In the genomic region with DNA sequence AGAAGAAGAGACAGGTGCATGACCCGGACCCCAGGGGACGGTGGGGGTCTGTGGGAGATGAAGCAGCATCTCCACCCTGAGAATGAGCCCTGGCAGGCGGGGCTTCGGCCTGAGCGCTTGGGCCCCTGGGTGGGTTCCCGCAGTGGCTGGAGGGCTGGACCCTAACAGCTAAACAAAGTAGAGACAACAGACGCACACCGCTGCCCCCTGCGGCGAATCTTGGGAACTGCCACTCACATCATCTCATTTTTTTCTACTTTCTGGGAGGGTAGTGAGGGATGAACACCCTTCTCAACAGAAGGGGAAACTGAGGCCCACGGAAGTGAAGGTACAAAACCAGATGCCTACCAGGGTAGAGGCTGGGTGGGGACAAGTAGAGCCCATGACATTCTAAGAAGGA, we compare ENCODE assay signal across 8 cellular contexts.
DNase-seq lines count a peak whose midpoint lies in the region; ATAC-seq and TF ChIP-seq lines count a peak whose summit lies in the region.

No MANE protein-coding gene starts in this region.

- H4K20me1 ChIP-seq in OCI-LY7 (ENCODE audit: insufficient read depth, low read length), result no peaks in the 10 kb centered on the region

- H3K9me2 ChIP-seq in OCI-LY7 (ENCODE audit: insufficient read depth, low read length), result no peaks in the 10 kb centered on the region

- DNase-seq in OCI-LY7 (ENCODE audit: low spot score), result peak; percentile 42
- DNase-seq in breast epithelium (ENCODE audit: low spot score in 2 of 2), result no peak
- peak in 2 of 3 donors; percentile 40 to 58 for DNase-seq in mucosa of descending colon

- POLR2A ChIA-PET in OCI-LY7 (lab: Charles Lee), result no interaction called here

- ATAC-seq in mucosa of descending colon (no peak), HG02870 (IDR thresholded peaks at IDR 0.05; ENCODE audit: unreplicated experiment) (no peak), HG02840 (IDR thresholded peaks at IDR 0.05; ENCODE audit: low FRiP score, unreplicated experiment) (no peak), GM21367 (IDR thresholded peaks at IDR 0.05; ENCODE audit: unreplicated experiment) (no peak), HG02763 (IDR thresholded peaks at IDR 0.05; ENCODE audit: unreplicated experiment) (no peak)

- H3K79me2 ChIP-seq in OCI-LY7 (ENCODE audit: insufficient read depth, low read depth, low read length), result no peaks in the 10 kb centered on the region

- H3K27ac ChIP-seq in OCI-LY7 (ENCODE audit: low read depth, low read length, poor library complexity, severe bottlenecking), result no peak overlapping the region
- peak overlapping the region; percentile 84 to 88 for H3K27ac ChIP-seq in breast epithelium

- no peak overlapping the region for H2AFZ ChIP-seq in OCI-LY7 (ENCODE audit: low read length)

- H3K4me1 ChIP-seq in OCI-LY7 (ENCODE audit: insufficient read depth, low read length, poor library complexity, severe bottlenecking), result no peaks in the 10 kb centered on the region
- peaks cover 3 to 10% of the 10 kb centered on the region in 2 donors for H3K4me1 ChIP-seq in breast epithelium
- peaks cover 23% of the 10 kb centered on the region for H3K4me1 ChIP-seq in mucosa of descending colon (ENCODE audit: low read depth)

- H3K4me3 ChIP-seq in OCI-LY7 (ENCODE audit: low read depth, low read length, poor library complexity, severe bottlenecking), result no peak overlapping the region
- H3K4me3 ChIP-seq in breast epithelium, result no peak overlapping the region
- no peak overlapping the region for H3K4me3 ChIP-seq in mucosa of descending colon

- intact Hi-C loops in OCI-LY7 (cut with micrococcal nuclease; ENCODE audit: unreplicated experiment) (no loop called here), breast epithelium (cut with DNase I; ENCODE audit: low total_unique reads) (no loop called here), mucosa of descending colon (cut with DNase I, micrococcal nuclease) (no loop called here)

- H3K36me3 ChIP-seq in OCI-LY7 (ENCODE audit: insufficient read depth, low read length), result peaks cover 33% of the 10 kb centered on the region; the same call in 1 of the 2 replicates
- no peaks in the 10 kb centered on the region for H3K36me3 ChIP-seq in breast epithelium
- no peaks in the 10 kb centered on the region for H3K36me3 ChIP-seq in mucosa of descending colon (ENCODE audit: low read depth)

- H3K4me2 ChIP-seq in OCI-LY7 (ENCODE audit: low read length), result no peak overlapping the region

- no peaks in the 10 kb centered on the region for H3K27me3 ChIP-seq in breast epithelium

- H3K9me3 ChIP-seq in OCI-LY7 (ENCODE audit: low read length) (no peaks in the 10 kb centered on the region), breast epithelium (no peaks in the 10 kb centered on the region), mucosa of descending colon (no peaks in the 10 kb centered on the region)

- no peak for TF ChIP-seq POLR2A in breast epithelium (IDR thresholded peaks at IDR 0.05)

- BruUV-seq in OCI-LY7 (replicated peaks; lab: Mats Ljungman, UMichigan), result no TSS peak

- CTCF ChIA-PET in OCI-LY7 (lab: Charles Lee; ENCODE audit: unreplicated experiment), result no interaction called here

- TF ChIP-seq CTCF in GM12872 (IDR thresholded peaks at IDR 0.05; ENCODE audit: insufficient read depth, low read depth, low read length) (peak; percentile 79), OCI-LY7 (conservative IDR thresholded peaks at IDR 0.05; ENCODE audit: low read length) (peak; percentile 84), breast epithelium (IDR thresholded peaks at IDR 0.05) (peak; percentile 35 to 50 (median 46)), mucosa of descending colon (IDR thresholded peaks at IDR 0.05) (peak; percentile 55)

Comparison
In these comparisons a context has a peak if more than half of its experiments do, and no peak if none do; other contexts are left out.
1. DNase-seq: peak in OCI-LY7 (single experiment) and mucosa of descending colon (2 of 3); none in breast epithelium (0 of 2).
2. Peak in every context shown above with its lines, with median percentiles within 50 percentile points of each other: CTCF ChIP-seq.